ENCODE assay signal across 7 cellular contexts in genomic region chr4:70838400-70838971, GRCh38. TPM values are rescaled to one million over a fixed set of nuclear protein-coding genes. Genes with fewer than 3 reads are reported as not detected.
A peak's percentile ranks its signal among the peaks of the same experiment; 100 is the strongest.
DNase-seq lines count a peak whose midpoint lies in the region; TF ChIP-seq lines count a peak whose summit lies in the region.

No MANE protein-coding gene starts in this region.

- no peak for TF ChIP-seq EP300 in neural cell (conservative IDR thresholded peaks at IDR 0.05; ENCODE audit: poor library complexity, severe bottlenecking)

- H4K20me1 ChIP-seq in OCI-LY3 (ENCODE audit: insufficient read depth, low read length) (peaks cover 33% of the 10 kb centered on the region), neural cell (ENCODE audit: insufficient read depth) (no peaks in the 10 kb centered on the region)

- peaks cover 35% of the 10 kb centered on the region for H3K4me1 ChIP-seq in OCI-LY3 (ENCODE audit: low read length)
- peaks cover 4% of the 10 kb centered on the region for H3K4me1 ChIP-seq in ectodermal cell (ENCODE audit: control insufficient read depth, insufficient read depth, low read length)

- DNase-seq in GM12865 (ENCODE audit: low read depth) = no peak
- no peak for DNase-seq in NAMALWA (ENCODE audit: low spot score)
- DNase-seq in NCI-H1048 (lab: John Stamatoyannopoulos, UW) = no peak
- DNase-seq in activated CD4-positive, CD25-positive, alpha-beta regulatory T cell (lab: John Stamatoyannopoulos, UW) = no peak

- TF ChIP-seq CTCF in GM12865 (IDR thresholded peaks at IDR 0.05; ENCODE audit: insufficient read depth, low read depth, low read length, missing control alignments) (no peak), OCI-LY3 (IDR thresholded peaks at IDR 0.05; ENCODE audit: low read depth, low read length) (no peak), neural cell (IDR thresholded peaks at IDR 0.05; ENCODE audit: poor library complexity, severe bottlenecking) (no peak)

- H3K27me3 ChIP-seq in OCI-LY3 (ENCODE audit: low read depth, low read length) (no peaks in the 10 kb centered on the region), ectodermal cell (ENCODE audit: control insufficient read depth, insufficient read depth, low read length, poor library complexity, severe bottlenecking) (no peaks in the 10 kb centered on the region), neural cell (ENCODE audit: insufficient read depth, low read depth, low read length) (no peaks in the 10 kb centered on the region)

- no peak for TF ChIP-seq RAD21 in neural cell (conservative IDR thresholded peaks at IDR 0.05)

- no peaks in the 10 kb centered on the region for H3F3A ChIP-seq in neural cell (ENCODE audit: insufficient read depth, low read length, poor library complexity, severe bottlenecking)

- H3K27ac ChIP-seq in OCI-LY3 (ENCODE audit: low read length) = peak overlapping the region; percentile 65
- peak overlapping the region; percentile 81 for H3K27ac ChIP-seq in ectodermal cell (ENCODE audit: insufficient read depth, low read depth, low read length, poor library complexity, severe bottlenecking)
- H3K27ac ChIP-seq in neural cell (ENCODE audit: low read length) = peak overlapping the region; percentile 91

- H3K36me3 ChIP-seq in OCI-LY3 (replicated peaks; ENCODE audit: low read depth, low read length) (peaks cover 19% of the 10 kb centered on the region), ectodermal cell (ENCODE audit: control insufficient read depth, insufficient read depth, low read length) (peaks cover 8% of the 10 kb centered on the region), neural cell (ENCODE audit: insufficient read depth, low read length) (no peaks in the 10 kb centered on the region)

- no peaks in the 10 kb centered on the region for H3K9me2 ChIP-seq in neural cell (ENCODE audit: insufficient read depth, low read length)

- H3K79me2 ChIP-seq in OCI-LY3 (ENCODE audit: low read length) = peaks cover 61% of the 10 kb centered on the region
- peaks cover 37% of the 10 kb centered on the region for H3K79me2 ChIP-seq in neural cell (replicated peaks; ENCODE audit: insufficient read depth, low read length)

- WGBS in ectodermal cell, 2 experiments = 3 to 4% methylated on average over 10 to 11 of the region's 11 CpGs

- H3K4me3 ChIP-seq in GM12865 (ENCODE audit: low read depth, low read length) = peak overlapping the region; percentile 93
- peak overlapping the region; percentile 95 for H3K4me3 ChIP-seq in OCI-LY3 (ENCODE audit: low read length)
- peak overlapping the region; percentile 86 for H3K4me3 ChIP-seq in ectodermal cell (ENCODE audit: insufficient read depth, low read depth, low read length)
- H3K4me3 ChIP-seq in neural cell (ENCODE audit: low read length) = peak overlapping the region; percentile 98

- H2AFZ ChIP-seq in OCI-LY3 (ENCODE audit: low read depth, low read length) (no peak overlapping the region), neural cell (ENCODE audit: low read depth, low read length) (peak overlapping the region; percentile 90)

- peak overlapping the region; percentile 93 for H3K4me2 ChIP-seq in OCI-LY3 (ENCODE audit: low read length)
- H3K4me2 ChIP-seq in neural cell (ENCODE audit: low read length) = peak overlapping the region; percentile 94

- H3K9me3 ChIP-seq in OCI-LY3 (ENCODE audit: insufficient read depth, low read length) (no peaks in the 10 kb centered on the region), ectodermal cell (ENCODE audit: control insufficient read depth, low read length) (no peaks in the 10 kb centered on the region), neural cell (ENCODE audit: low read length) (no peaks in the 10 kb centered on the region)

- H3K9ac ChIP-seq in OCI-LY3 (ENCODE audit: low read length) (peak overlapping the region; percentile 92), neural cell (ENCODE audit: low read length) (peak overlapping the region; percentile 88)

TF ChIP-seq in neural cell, 6 proteins besides CTCF, POLR2A, EP300 and RAD21:
- no peak for TF ChIP-seq REST (IDR thresholded peaks at IDR 0.05; ENCODE audit: borderline replicate concordance)
- no peak for TF ChIP-seq POLR2AphosphoS5 (IDR thresholded peaks at IDR 0.05)

RNA-seq across cellular contexts. Expression of gene GRSF1, which starts 1.2 kb away (rescaled TPM):
- 86.3 TPM for polyA plus RNA-seq in ectodermal cell (2013, experiment 1 of 4)
- 92.2 TPM for polyA plus RNA-seq in ectodermal cell (2013, experiment 2 of 4)
- 63.2 TPM for polyA plus RNA-seq in ectodermal cell (2013, experiment 3 of 4)
- 69.5 TPM for polyA plus RNA-seq in ectodermal cell (2013, experiment 4 of 4)
- polyA plus RNA-seq in neural cell = 83.3 and 85.5 TPM in 2 replicates
- polyA minus RNA-seq in neural cell = 88.9 and 102 TPM in 2 replicates
